ENCODE assay signal across 12 cellular contexts in the genomic region with DNA sequence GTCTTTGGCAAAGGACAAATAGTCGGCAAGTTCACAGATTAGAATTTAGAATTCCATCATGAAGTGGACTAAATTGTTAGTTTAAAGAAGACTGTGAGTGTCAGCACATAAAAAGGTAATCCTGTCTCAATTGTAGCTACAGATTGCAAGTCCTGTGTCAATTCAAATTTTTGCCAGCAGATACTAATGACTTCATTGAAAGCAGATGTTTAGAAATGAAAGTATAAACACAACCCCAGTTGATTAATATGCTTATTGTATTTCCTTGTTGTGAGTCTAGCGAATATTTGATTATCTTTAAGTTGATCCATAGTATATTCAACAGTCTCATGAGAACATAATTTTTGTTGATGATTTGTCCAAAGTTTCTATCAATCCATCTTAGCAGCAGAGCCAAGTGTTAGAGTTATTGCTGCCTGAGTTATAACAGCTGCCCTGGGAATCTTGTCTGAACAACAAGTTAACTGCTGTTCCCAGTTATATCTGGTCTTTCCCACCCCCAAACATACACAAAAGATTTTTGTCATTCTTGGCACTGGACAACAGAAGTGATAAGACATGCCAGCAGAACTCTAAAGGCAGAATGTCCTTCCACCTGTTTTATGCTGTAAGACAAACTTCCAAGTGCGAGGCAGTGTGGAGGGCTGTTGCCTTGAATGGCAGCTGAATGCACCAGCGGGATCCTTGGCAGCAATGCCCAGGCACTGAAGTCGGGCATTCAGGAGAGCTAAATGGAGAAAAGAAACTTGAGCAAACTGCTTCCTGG. TPM values are rescaled to one million over a fixed set of nuclear protein-coding genes. Genes with fewer than 3 reads are reported as not detected.
DNase-seq lines count a peak whose midpoint lies in the region; ATAC-seq and TF ChIP-seq lines count a peak whose summit lies in the region.
"Had no signal": no experiment of that assay in that cellular context is flagged by ENCODE, and none has a peak within 500 bp of the region (broad histone marks: within the 10 kb centered on the region; RNA-seq: fewer than 3 reads in every experiment).

No MANE protein-coding gene starts in this region.

- no peaks in the 10 kb centered on the region for H3F3A ChIP-seq in SK-N-SH (replicated peaks; ENCODE audit: insufficient read depth)

- WGBS in SK-N-SH (ENCODE audit: low lambda C conversion rate): 18% methylated on average over 5 of the region's 5 CpGs

- no peaks in the 10 kb centered on the region for H3K9me2 ChIP-seq in SK-N-SH

- H3K9ac ChIP-seq in SK-N-SH (no peak overlapping the region), parathyroid adenoma (no peak overlapping the region)
- H3K9ac ChIP-seq: BLaER1 treated with 17β-estradiol and CSF1 and Interleukin-3, amounts not matched to agents 10 nM and 100 nM had no signal

- H3K4me2 ChIP-seq in SK-N-SH (peak overlapping the region; percentile 56), parathyroid adenoma (ENCODE audit: low read length) (peak overlapping the region; percentile 39)

- no peaks in the 10 kb centered on the region for H3K36me3 Mint-ChIP-seq in activated naive CD4-positive, alpha-beta T cell treated with anti-CD3 and anti-CD28 coated beads, Interleukin-2, amount 10 ng/mL, durations not matched to agents 7 days and 5 days
- H3K36me3 Mint-ChIP-seq: T-cell had no signal

- TF ChIP-seq EP300 in SK-N-SH (IDR thresholded peaks at IDR 0.05; ENCODE audit: borderline replicate concordance in 1 of 2, low read depth in 1 of 2, low read length in 1 of 2): peak in 1 of 2 experiments; percentile 65; a peak in 3 of 4 replicates

- H3K9me3 Mint-ChIP-seq in activated naive CD4-positive, alpha-beta T cell treated with anti-CD3 and anti-CD28 coated beads, Interleukin-2, amount 10 ng/mL, durations not matched to agents 7 days and 5 days: no peaks in the 10 kb centered on the region
- H3K9me3 Mint-ChIP-seq: T-cell had no signal

- H3K79me2 ChIP-seq in SK-N-SH (ENCODE audit: insufficient read depth) (no peaks in the 10 kb centered on the region), parathyroid adenoma (no peaks in the 10 kb centered on the region)

- peaks cover 7 to 20% of the 10 kb centered on the region in 2 experiments; a peak in 2 of 4 replicates for H3K4me1 ChIP-seq in SK-N-SH (ENCODE audit: control insufficient read depth in 1 of 2, insufficient read depth in 2 of 2, low read depth in 1 of 2, low read length in 1 of 2)
- H3K4me1 ChIP-seq in cardiac muscle cell (ENCODE audit: low read depth): peaks cover 24% of the 10 kb centered on the region
- H3K4me1 ChIP-seq in parathyroid adenoma: peaks cover 3% of the 10 kb centered on the region

- no peak overlapping the region for H3K27ac Mint-ChIP-seq in activated naive CD4-positive, alpha-beta T cell treated with anti-CD3 and anti-CD28 coated beads, Interleukin-2, amount 10 ng/mL, durations not matched to agents 7 days and 5 days
- H3K27ac Mint-ChIP-seq: T-cell had no signal

- no peak overlapping the region for H3K4me3 Mint-ChIP-seq in activated naive CD4-positive, alpha-beta T cell treated with anti-CD3 and anti-CD28 coated beads, Interleukin-2, amount 10 ng/mL, durations not matched to agents 7 days and 5 days
- H3K4me3 Mint-ChIP-seq: T-cell had no signal

- no peaks in the 10 kb centered on the region for H4K20me1 ChIP-seq in SK-N-SH (ENCODE audit: insufficient read depth)
- H4K20me1 ChIP-seq: BLaER1 treated with 17β-estradiol and CSF1 and Interleukin-3, amounts not matched to agents 10 nM and 100 nM had no signal

- H3K4me3 ChIP-seq in SK-N-SH (ENCODE audit: low read depth in 2 of 2, low read length in 1 of 2): peak overlapping the region; percentile 38 to 39
- no peak overlapping the region for H3K4me3 ChIP-seq in cardiac muscle cell
- no peak overlapping the region for H3K4me3 ChIP-seq in parathyroid adenoma (ENCODE audit: low read depth, low read length)
- H3K4me3 ChIP-seq: BLaER1 treated with 17β-estradiol and CSF1 and Interleukin-3, amounts not matched to agents 10 nM and 100 nM had no signal

- H3K27me3 Mint-ChIP-seq in activated naive CD4-positive, alpha-beta T cell treated with anti-CD3 and anti-CD28 coated beads, Interleukin-2, amount 10 ng/mL, durations not matched to agents 7 days and 5 days: peaks cover 26% of the 10 kb centered on the region
- H3K27me3 Mint-ChIP-seq: T-cell had no signal

- H3K27me3 ChIP-seq in SK-N-SH (ENCODE audit: insufficient read depth): no peaks in the 10 kb centered on the region
- H3K27me3 ChIP-seq in cardiac muscle cell: no peaks in the 10 kb centered on the region
- no peaks in the 10 kb centered on the region for H3K27me3 ChIP-seq in parathyroid adenoma (ENCODE audit: control insufficient read depth, insufficient read depth, low read length)
- H3K27me3 ChIP-seq: BLaER1 treated with 17β-estradiol and CSF1 and Interleukin-3, amounts not matched to agents 10 nM and 100 nM had no signal

- DNase-seq in AG20443 (ENCODE audit: low spot score) (peak; percentile 25), SK-N-SH (peak; percentile 58), cardiac muscle cell (ENCODE audit: low read depth in 1 of 2, low spot score in 1 of 2) (peak; percentile 40 to 64)
- DNase-seq in activated CD8-positive, alpha-beta memory T cell treated with anti-CD3 and anti-CD28 coated beads, Interleukin-2, amount 50 U/mL, for 4 hours: no peak
- no peak for DNase-seq in activated naive CD4-positive, alpha-beta T cell treated with anti-CD3 and anti-CD28 coated beads, Interleukin-2, amount 10 ng/mL, durations not matched to agents 7 days and 5 days
- no peak for DNase-seq in stimulated activated CD4-positive, alpha-beta T cell treated with anti-CD3 and anti-CD28 coated beads, Interleukin-1b, Interleukin-23, amount 100 ng/mL, for 48 hours
- DNase-seq: glutamatergic neuron, NCI-H1048, T-cell had no signal

- ATAC-seq in HG03460 (IDR thresholded peaks at IDR 0.05; ENCODE audit: unreplicated experiment): no peak
- ATAC-seq: T-cell had no signal

- no peak for TF ChIP-seq CTCF in SK-N-SH (IDR thresholded peaks at IDR 0.05)
- TF ChIP-seq CTCF in cardiac muscle cell (IDR thresholded peaks at IDR 0.05; ENCODE audit: low read depth, low read length): no peak
- TF ChIP-seq CTCF in parathyroid adenoma (IDR thresholded peaks at IDR 0.05): no peak

- H3K4me1 Mint-ChIP-seq in activated naive CD4-positive, alpha-beta T cell treated with anti-CD3 and anti-CD28 coated beads, Interleukin-2, amount 10 ng/mL, durations not matched to agents 7 days and 5 days: no peaks in the 10 kb centered on the region

- CTCF ChIA-PET in SK-N-SH (lab: Yijun Ruan, JAX): interaction anchor here (0.7 to 3.4 kb wide), 12 partner anchors 10 to 268 kb away, joined by 3 to 21 read pairs (median 4); partner anchors contain the start of gene SEPTIN7
- CTCF ChIA-PET in activated naive CD4-positive, alpha-beta T cell treated with anti-CD3 and anti-CD28 coated beads, Interleukin-2, amount 10 ng/mL, durations not matched to agents 7 days and 5 days (lab: Charles Lee): interaction anchor here (0.6 kb wide), 1 partner anchor 92 kb away, joined by 3 read pairs; no protein-coding TSS in a partner anchor

- H3K36me3 ChIP-seq in SK-N-SH (replicated peaks in 1 of 2; ENCODE audit: control insufficient read depth in 1 of 2, insufficient read depth in 2 of 2, low read length in 1 of 2) (no peaks in the 10 kb centered on the region), cardiac muscle cell (no peaks in the 10 kb centered on the region), parathyroid adenoma (ENCODE audit: control insufficient read depth, insufficient read depth, low read length) (no peaks in the 10 kb centered on the region)
- H3K36me3 ChIP-seq: BLaER1 treated with 17β-estradiol and CSF1 and Interleukin-3, amounts not matched to agents 10 nM and 100 nM had no signal

- POLR2A ChIA-PET in SK-N-SH (lab: Yijun Ruan, JAX): interaction anchor here (1.3 to 1.5 kb wide), 2 partner anchors 22 to 85 kb away, joined by 5 to 10 read pairs; partner anchors contain the start of genes HERPUD2 and SEPTIN7

- H2AFZ ChIP-seq in SK-N-SH (ENCODE audit: low read depth) (peak overlapping the region; percentile 39), parathyroid adenoma (peak overlapping the region; percentile 48)

- TF ChIP-seq RAD21 in SK-N-SH (IDR thresholded peaks at IDR 0.05; ENCODE audit: low read length): peak; percentile 10; the same call in 1 of the 2 replicates

- H3K27ac ChIP-seq in SK-N-SH (ENCODE audit: low read depth in 2 of 2, low read length in 1 of 2): peak overlapping the region; percentile 26 to 90; a peak in 3 of 4 replicates
- H3K27ac ChIP-seq in cardiac muscle cell: peak overlapping the region; percentile 75
- no peak overlapping the region for H3K27ac ChIP-seq in parathyroid adenoma
- H3K27ac ChIP-seq: BLaER1 treated with 17β-estradiol and CSF1 and Interleukin-3, amounts not matched to agents 10 nM and 100 nM had no signal

- H3K9me3 ChIP-seq in SK-N-SH (no peaks in the 10 kb centered on the region), cardiac muscle cell (ENCODE audit: low read depth) (no peaks in the 10 kb centered on the region), parathyroid adenoma (ENCODE audit: control insufficient read depth, low read length) (no peaks in the 10 kb centered on the region)
- H3K9me3 ChIP-seq: BLaER1 treated with 17β-estradiol and CSF1 and Interleukin-3, amounts not matched to agents 10 nM and 100 nM had no signal

TF ChIP-seq in SK-N-SH, 30 proteins besides CTCF, POLR2A, EP300 and RAD21 (continues in another document):
- TF ChIP-seq SMC3 (IDR thresholded peaks at IDR 0.05; ENCODE audit: low read depth, low read length) (no peak), MXI1 (IDR thresholded peaks at IDR 0.05; ENCODE audit: low read depth, low read length) (no peak; the same call in 1 of the 2 replicates), EZH2phosphoT487 (IDR thresholded peaks at IDR 0.05; ENCODE audit: borderline replicate concordance, low read depth) (no peak)

RNA-seq across cellular contexts. Expression of gene HERPUD2, which starts 21.3 kb away (rescaled TPM):
- polyA plus RNA-seq in SK-N-SH (2012; rRNA removed) (39.2 and 48.3 TPM in 2 replicates), cardiac muscle cell (21.7 and 34.0 TPM in 2 replicates)
- polyA plus RNA-seq in SK-N-SH (2012; cell fraction: cytosol; rRNA removed): 32.4 and 42.3 TPM in 2 replicates
- polyA plus RNA-seq in SK-N-SH (2012; cell fraction: nucleus; rRNA removed): 17.4 and 26.3 TPM in 2 replicates
- 37.2 and 43.9 TPM in 2 replicates for total RNA-seq in cardiac muscle cell

Comparison
In these comparisons a context has a peak if more than half of its experiments do, and no peak if none do; other contexts are left out.
1. DNase-seq: peak in AG20443 (single experiment), SK-N-SH (single experiment) and cardiac muscle cell (2 of 2); none in activated CD8-positive, alpha-beta memory T cell treated with anti-CD3 and anti-CD28 coated beads, Interleukin-2, amount 50 U/mL, for 4 hours (single experiment), activated naive CD4-positive, alpha-beta T cell treated with anti-CD3 and anti-CD28 coated beads, Interleukin-2, amount 10 ng/mL, durations not matched to agents 7 days and 5 days (single experiment) and stimulated activated CD4-positive, alpha-beta T cell treated with anti-CD3 and anti-CD28 coated beads, Interleukin-1b, Interleukin-23, amount 100 ng/mL, for 48 hours (single experiment).
2. H3K4me3 ChIP-seq: peak in SK-N-SH (2 of 2); none in cardiac muscle cell (single experiment) and parathyroid adenoma (single experiment).